19 cellular contexts compared by ENCODE assay signal in the genomic region with DNA sequence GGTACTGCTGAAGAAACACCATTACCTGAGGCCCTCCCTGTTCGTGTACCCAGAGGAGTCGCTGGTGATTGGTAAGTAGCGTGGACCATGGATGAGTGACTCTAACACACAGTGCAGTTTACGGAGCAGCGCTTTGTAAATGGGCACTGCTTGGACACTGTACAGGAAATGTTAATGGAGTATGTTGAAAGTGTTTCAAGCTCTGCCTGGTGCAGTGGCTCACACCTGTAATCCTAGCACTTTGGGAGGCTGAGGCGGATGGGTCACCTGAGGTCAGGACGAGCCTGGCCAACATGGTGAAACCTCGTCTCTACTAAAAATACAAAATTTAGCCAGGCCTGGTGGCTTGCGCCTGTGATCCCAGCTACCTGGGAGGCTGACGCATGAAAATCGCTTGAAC. TPM values are rescaled to one million over a fixed set of nuclear protein-coding genes. Genes with fewer than 3 reads are reported as not detected.
DNase-seq lines count a peak whose midpoint lies in the region; ATAC-seq and TF ChIP-seq lines count a peak whose summit lies in the region.
"Had no signal": no experiment of that assay in that cellular context is flagged by ENCODE, and none has a peak within 500 bp of the region (broad histone marks: within the 10 kb centered on the region; RNA-seq: fewer than 3 reads in every experiment).

No MANE protein-coding gene starts in this region.

- H3K4me3 ChIP-seq in testis = no peak overlapping the region
- H3K4me3 ChIP-seq: BLaER1, GM12878, GM23248 had no signal

- peaks cover 65% of the 10 kb centered on the region for H3K36me3 Mint-ChIP-seq in activated naive CD8-positive, alpha-beta T cell treated with anti-CD3 and anti-CD28 coated beads, Interleukin-2, amount 50 U/mL, for 24 hours (ENCODE audit: low read depth)
- H3K36me3 Mint-ChIP-seq in activated naive CD8-positive, alpha-beta T cell treated with anti-CD3 and anti-CD28 coated beads for 36 hours = peaks cover 24% of the 10 kb centered on the region
- peaks cover 73 to 94% of the 10 kb centered on the region in 2 donors for H3K36me3 Mint-ChIP-seq in CD14-positive monocyte

- TF ChIP-seq POLR2A in testis (IDR thresholded peaks at IDR 0.05) = no peak

- H3K4me1 ChIP-seq in testis = no peaks in the 10 kb centered on the region
- H3K4me1 ChIP-seq: BLaER1 had no signal

- H3K27ac ChIP-seq in testis = no peak overlapping the region
- H3K27ac ChIP-seq: 22Rv1, BLaER1, C4-2B, GM23248 had no signal

- peak; percentile 18 for DNase-seq in DMS53 (lab: John Stamatoyannopoulos, UW)
- no peak for DNase-seq in DMS53 treated with DMSO at 0.1 percent for 48 hours (lab: John Stamatoyannopoulos, UW; ENCODE audit: unreplicated experiment)
- DNase-seq in activated naive CD8-positive, alpha-beta T cell treated with anti-CD3 and anti-CD28 coated beads, Interleukin-2, amount 50 U/mL, for 24 hours = no peak
- no peak for DNase-seq in activated naive CD8-positive, alpha-beta T cell treated with anti-CD3 and anti-CD28 coated beads for 36 hours
- peak; percentile 9 for DNase-seq in testis
- no peak for DNase-seq in CD14-positive monocyte (ENCODE audit: low spot score)
- no peak for DNase-seq in NCI-H1694 treated with DMSO at 0.1 percent for 48 hours (lab: John Stamatoyannopoulos, UW)
- DNase-seq: CD4-positive, alpha-beta T cell; CD8-positive, alpha-beta memory T cell; DMS 273 treated with DMSO at 0.1 percent for 48 hours; DND-41; GM23248; H7; HCEC 1CT had no signal

- H3K4me3 Mint-ChIP-seq in activated naive CD8-positive, alpha-beta T cell treated with anti-CD3 and anti-CD28 coated beads, Interleukin-2, amount 50 U/mL, for 24 hours = no peak overlapping the region
- no peak overlapping the region for H3K4me3 Mint-ChIP-seq in activated naive CD8-positive, alpha-beta T cell treated with anti-CD3 and anti-CD28 coated beads for 36 hours
- H3K4me3 Mint-ChIP-seq in CD14-positive monocyte = no peak overlapping the region
- H3K4me3 Mint-ChIP-seq: B cell; CD4-positive, alpha-beta T cell; CD8-positive, alpha-beta memory T cell had no signal

- WGBS in testis, 2 donors = 90 to 94% methylated on average over 11 of the region's 11 CpGs

- H3K4me1 Mint-ChIP-seq in activated naive CD8-positive, alpha-beta T cell treated with anti-CD3 and anti-CD28 coated beads, Interleukin-2, amount 50 U/mL, for 24 hours = peaks cover 9% of the 10 kb centered on the region
- peaks cover 11% of the 10 kb centered on the region for H3K4me1 Mint-ChIP-seq in activated naive CD8-positive, alpha-beta T cell treated with anti-CD3 and anti-CD28 coated beads for 36 hours
- no peaks in the 10 kb centered on the region for H3K4me1 Mint-ChIP-seq in CD14-positive monocyte

- H3K9me3 Mint-ChIP-seq in activated naive CD8-positive, alpha-beta T cell treated with anti-CD3 and anti-CD28 coated beads, Interleukin-2, amount 50 U/mL, for 24 hours = no peaks in the 10 kb centered on the region
- H3K9me3 Mint-ChIP-seq in activated naive CD8-positive, alpha-beta T cell treated with anti-CD3 and anti-CD28 coated beads for 36 hours = no peaks in the 10 kb centered on the region
- H3K9me3 Mint-ChIP-seq in CD14-positive monocyte = no peaks in the 10 kb centered on the region
- H3K9me3 Mint-ChIP-seq: CD4-positive, alpha-beta T cell; CD8-positive, alpha-beta memory T cell had no signal

- no peaks in the 10 kb centered on the region for H3K36me3 ChIP-seq in testis (ENCODE audit: low read depth, missing control alignments)

- no peak for ATAC-seq in activated naive CD8-positive, alpha-beta T cell treated with anti-CD3 and anti-CD28 coated beads, Interleukin-2, amount 50 U/mL, for 24 hours
- ATAC-seq: GM12878 had no signal

- TF ChIP-seq CTCF in testis (IDR thresholded peaks at IDR 0.05) = no peak
- no peak for TF ChIP-seq CTCF in CD14-positive monocyte (IDR thresholded peaks at IDR 0.05)

- no peaks in the 10 kb centered on the region for H3K27me3 Mint-ChIP-seq in activated naive CD8-positive, alpha-beta T cell treated with anti-CD3 and anti-CD28 coated beads, Interleukin-2, amount 50 U/mL, for 24 hours
- no peaks in the 10 kb centered on the region for H3K27me3 Mint-ChIP-seq in activated naive CD8-positive, alpha-beta T cell treated with anti-CD3 and anti-CD28 coated beads for 36 hours
- no peaks in the 10 kb centered on the region for H3K27me3 Mint-ChIP-seq in CD14-positive monocyte (ENCODE audit: low read depth in 3 of 3)
- H3K27me3 Mint-ChIP-seq: B cell; CD4-positive, alpha-beta T cell; CD8-positive, alpha-beta memory T cell had no signal

- H3K9me3 ChIP-seq in testis = no peaks in the 10 kb centered on the region
- H3K9me3 ChIP-seq: BLaER1 had no signal

- peak overlapping the region; percentile 39 for H3K27ac Mint-ChIP-seq in activated naive CD8-positive, alpha-beta T cell treated with anti-CD3 and anti-CD28 coated beads, Interleukin-2, amount 50 U/mL, for 24 hours
- no peak overlapping the region for H3K27ac Mint-ChIP-seq in activated naive CD8-positive, alpha-beta T cell treated with anti-CD3 and anti-CD28 coated beads for 36 hours
- H3K27ac Mint-ChIP-seq in CD14-positive monocyte = no peak overlapping the region
- H3K27ac Mint-ChIP-seq: B cell; CD4-positive, alpha-beta T cell had no signal

- H3K27me3 ChIP-seq in testis = no peaks in the 10 kb centered on the region
- H3K27me3 ChIP-seq: BLaER1 had no signal

- intact Hi-C loops in testis (cut with DNase I; ENCODE audit: low total_unique reads) = no loop called here
- intact Hi-C loops in CD14-positive monocyte (cut with micrococcal nuclease) = no loop called here

RNA-seq across cellular contexts. Expression of gene XRCC6, which starts 29.7 kb away (rescaled TPM):
- total RNA-seq in activated naive CD8-positive, alpha-beta T cell treated with anti-CD3 and anti-CD28 coated beads for 36 hours = 100 to 1,000 TPM; 498 to 502 TPM
- total RNA-seq in testis = 100 to 1,000 TPM; 290 to 317 TPM
- polyA plus RNA-seq in testis (ENCODE audit: insufficient read depth, low read depth, low replicate concordance) = 621 TPM
- polyA plus RNA-seq in CD14-positive monocyte = 100 to 1,000 TPM; 267 to 286 TPM

RNA-seq across cellular contexts. Expression of gene DESI1, which starts 30.0 kb away (rescaled TPM):
- total RNA-seq in activated naive CD8-positive, alpha-beta T cell treated with anti-CD3 and anti-CD28 coated beads for 36 hours = 10 to 100 TPM; 67.0 to 78.8 TPM
- total RNA-seq in testis = 10 to 100 TPM; 45.3 to 62.6 TPM
- polyA plus RNA-seq in testis (ENCODE audit: insufficient read depth, low read depth, low replicate concordance) = 103 TPM
- 10 to 100 TPM; 15.8 to 33.7 TPM for polyA plus RNA-seq in CD14-positive monocyte

RNA-seq across cellular contexts. Expression of gene SNU13, which starts 37.8 kb away (rescaled TPM):
- total RNA-seq in activated naive CD8-positive, alpha-beta T cell treated with anti-CD3 and anti-CD28 coated beads for 36 hours = 100 to 1,000 TPM; 339 to 357 TPM
- 100 to 1,000 TPM; 155 to 180 TPM for total RNA-seq in testis
- polyA plus RNA-seq in testis (ENCODE audit: insufficient read depth, low read depth, low replicate concordance) = 302 TPM
- polyA plus RNA-seq in CD14-positive monocyte = 100 to 1,000 TPM; 168 TPM

RNA-seq across cellular contexts. Expression of gene MEI1, which starts 48.5 kb away (rescaled TPM):
- total RNA-seq in activated naive CD8-positive, alpha-beta T cell treated with anti-CD3 and anti-CD28 coated beads for 36 hours = 10 to 100 TPM; 23.4 to 28.8 TPM
- total RNA-seq in testis = 100 to 1,000 TPM in 1 of 2 donors, 10 to 100 TPM in 1; 47.6 to 103 TPM
- 43.5 TPM for polyA plus RNA-seq in testis (ENCODE audit: insufficient read depth, low read depth, low replicate concordance)
- polyA plus RNA-seq in CD14-positive monocyte = 10 to 100 TPM; 37.0 to 40.0 TPM
- total RNA-seq: H7 had no signal

Comparison
In these comparisons a context has a peak if more than half of its experiments do, and no peak if none do; other contexts are left out.
1. DNase-seq: peak in DMS53 (single experiment) and testis (single experiment); none in DMS53 treated with DMSO at 0.1 percent for 48 hours (single experiment), activated naive CD8-positive, alpha-beta T cell treated with anti-CD3 and anti-CD28 coated beads, Interleukin-2, amount 50 U/mL, for 24 hours (single experiment), activated naive CD8-positive, alpha-beta T cell treated with anti-CD3 and anti-CD28 coated beads for 36 hours (single experiment), CD14-positive monocyte (single experiment) and NCI-H1694 treated with DMSO at 0.1 percent for 48 hours (single experiment).